1 cellular context compared by ENCODE assay signal in genomic region chr17:42423766-42424165, GRCh38.
TF ChIP-seq lines count a peak whose summit lies in the region.

No MANE protein-coding gene starts in this region.

TF ChIP-seq in HepG2, 621 proteins besides CTCF, POLR2A, EP300 and RAD21:
- TF ChIP-seq ZNF251 (CRISPR knock-in tag; IDR thresholded peaks at IDR 0.05), result no peak
- no peak for TF ChIP-seq ONECUT2 (CRISPR knock-in tag; IDR thresholded peaks at IDR 0.05)
- no peak for TF ChIP-seq THRA (CRISPR knock-in tag; IDR thresholded peaks at IDR 0.05; ENCODE audit: borderline replicate concordance)
- peak; percentile 1 for TF ChIP-seq HNRNPK (IDR thresholded peaks at IDR 0.05; ENCODE audit: low read depth, low read length, poor library complexity, severe bottlenecking)
- TF ChIP-seq, protein P1, sequence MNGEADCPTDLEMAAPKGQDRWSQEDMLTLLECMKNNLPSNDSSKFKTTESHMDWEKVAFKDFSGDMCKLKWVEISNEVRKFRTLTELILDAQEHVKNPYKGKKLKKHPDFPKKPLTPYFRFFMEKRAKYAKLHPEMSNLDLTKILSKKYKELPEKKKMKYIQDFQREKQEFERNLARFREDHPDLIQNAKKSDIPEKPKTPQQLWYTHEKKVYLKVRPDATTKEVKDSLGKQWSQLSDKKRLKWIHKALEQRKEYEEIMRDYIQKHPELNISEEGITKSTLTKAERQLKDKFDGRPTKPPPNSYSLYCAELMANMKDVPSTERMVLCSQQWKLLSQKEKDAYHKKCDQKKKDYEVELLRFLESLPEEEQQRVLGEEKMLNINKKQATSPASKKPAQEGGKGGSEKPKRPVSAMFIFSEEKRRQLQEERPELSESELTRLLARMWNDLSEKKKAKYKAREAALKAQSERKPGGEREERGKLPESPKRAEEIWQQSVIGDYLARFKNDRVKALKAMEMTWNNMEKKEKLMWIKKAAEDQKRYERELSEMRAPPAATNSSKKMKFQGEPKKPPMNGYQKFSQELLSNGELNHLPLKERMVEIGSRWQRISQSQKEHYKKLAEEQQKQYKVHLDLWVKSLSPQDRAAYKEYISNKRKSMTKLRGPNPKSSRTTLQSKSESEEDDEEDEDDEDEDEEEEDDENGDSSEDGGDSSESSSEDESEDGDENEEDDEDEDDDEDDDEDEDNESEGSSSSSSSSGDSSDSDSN (CRISPR knock-in tag; IDR thresholded peaks at IDR 0.05), result no peak
- TF ChIP-seq ADNP (CRISPR knock-in tag; IDR thresholded peaks at IDR 0.05), result 0 out of 2 replicates have a peak, but pooled peaks have one; percentile 10
- no peak for TF ChIP-seq MIER2 (CRISPR knock-in tag; IDR thresholded peaks at IDR 0.05)
- no peak for TF ChIP-seq ZNF605 (CRISPR knock-in tag; IDR thresholded peaks at IDR 0.05)
- no peak for TF ChIP-seq AGO2 (optimal IDR thresholded peaks at IDR 0.05; ENCODE audit: low read depth, low read length)
- no peak for TF ChIP-seq PRMT3 (CRISPR knock-in tag; IDR thresholded peaks at IDR 0.05; ENCODE audit: borderline replicate concordance, low read depth)
- peak; percentile 89 for TF ChIP-seq ZNF770 (CRISPR knock-in tag; IDR thresholded peaks at IDR 0.05)
- no peak for TF ChIP-seq REXO4 (CRISPR knock-in tag; IDR thresholded peaks at IDR 0.05; ENCODE audit: borderline replicate concordance)
- no peak for TF ChIP-seq SOX6 (IDR thresholded peaks at IDR 0.05)
- no peak for TF ChIP-seq SOX6 (CRISPR knock-in tag; IDR thresholded peaks at IDR 0.05)
- TF ChIP-seq ZBTB38 (CRISPR knock-in tag; IDR thresholded peaks at IDR 0.05), result no peak
- no peak for TF ChIP-seq HNRNPL (IDR thresholded peaks at IDR 0.05; ENCODE audit: low read depth, low read length)
